9 cellular contexts compared by ENCODE assay signal in genomic region chr18:78984941-78985784, GRCh38. TPM values are rescaled to one million over a fixed set of nuclear protein-coding genes. Genes with fewer than 3 reads are reported as not detected.
DNase-seq lines count a peak whose midpoint lies in the region; ATAC-seq and TF ChIP-seq lines count a peak whose summit lies in the region.
"Had no signal": no experiment of that assay in that cellular context is flagged by ENCODE, and none has a peak within 500 bp of the region (broad histone marks: within the 10 kb centered on the region; RNA-seq: fewer than 3 reads in every experiment).

No MANE protein-coding gene starts in this region.

- no peaks in the 10 kb centered on the region for H3K4me1 ChIP-seq in BE2C

- peaks cover 65% of the 10 kb centered on the region for H3K27me3 ChIP-seq in BE2C

- no peak for TF ChIP-seq CTCF in BE2C (IDR thresholded peaks at IDR 0.05; ENCODE audit: low read depth, low read length)

- H3K27ac ChIP-seq in substantia nigra (ENCODE audit: low read depth, low read length, poor library complexity, severe bottlenecking): peak overlapping the region; percentile 3

- H3K4me3 ChIP-seq in BE2C (ENCODE audit: low read depth, low read length): no peak overlapping the region

- peak; percentile 51 for DNase-seq in activated CD4-positive, alpha-beta T cell treated with anti-CD3 and anti-CD28 coated beads for 48 hours
- DNase-seq in activated CD4-positive, alpha-beta T cell treated with anti-CD3 and anti-CD28 coated beads for 1 hour: no peak
- DNase-seq in RPMI8226 (peak; percentile 49), glomerular visceral epithelial cell (ENCODE audit: extremely low spot score) (peak; percentile 21), substantia nigra (lab: John Stamatoyannopoulos, UW) (peak in 8 of 49 donors; percentile 22 to 47 (median 35)), BE2C (no peak)

- ATAC-seq in HG03565 (IDR thresholded peaks at IDR 0.05; ENCODE audit: unreplicated experiment) (peak; percentile 91), HG02642 (IDR thresholded peaks at IDR 0.05; ENCODE audit: poor library complexity, unreplicated experiment) (no peak)

- no peaks in the 10 kb centered on the region for H3K36me3 ChIP-seq in BE2C

- H3K9me3 ChIP-seq in BE2C: no peaks in the 10 kb centered on the region

RNA-seq across cellular contexts. Expression of gene SALL3, which starts 5.5 kb away (rescaled TPM):
- not detected for polyA plus RNA-seq in BE2C (2012; ENCODE audit: insufficient read depth, insufficient read length, low read depth)
- polyA plus RNA-seq: CD8-positive, alpha-beta memory T cell had no signal

Comparison
In these comparisons a context has a peak if more than half of its experiments do, and no peak if none do; other contexts are left out.
1. DNase-seq: peak in activated CD4-positive, alpha-beta T cell treated with anti-CD3 and anti-CD28 coated beads for 48 hours (single experiment), RPMI8226 (single experiment) and glomerular visceral epithelial cell (single experiment); none in activated CD4-positive, alpha-beta T cell treated with anti-CD3 and anti-CD28 coated beads for 1 hour (single experiment) and BE2C (single experiment).